ENCODE assay signal across 15 cellular contexts in the genomic region with DNA sequence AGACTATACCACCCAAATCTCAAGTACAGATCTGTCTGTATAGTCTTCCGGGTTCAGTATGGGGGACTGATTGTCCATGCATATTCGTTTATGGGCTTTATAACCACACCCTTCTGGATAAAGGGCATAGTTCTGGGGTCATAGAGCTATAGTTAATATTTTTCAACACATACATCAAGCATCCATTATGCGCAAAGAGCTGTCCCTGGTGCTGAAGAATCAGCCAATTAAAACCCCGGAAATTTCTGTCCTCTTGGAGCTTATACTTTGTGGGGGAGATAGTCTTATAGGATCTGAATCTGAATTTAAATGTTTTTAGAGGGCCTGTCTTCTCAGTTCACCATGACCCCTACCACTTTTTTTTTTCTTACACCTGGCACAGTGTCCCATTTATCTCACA.
"Had no signal": no experiment of that assay in that cellular context is flagged by ENCODE, and none has a peak within 500 bp of the region (broad histone marks: within the 10 kb centered on the region; RNA-seq: fewer than 3 reads in every experiment).

No MANE protein-coding gene starts in this region.

- H3K9me3 ChIP-seq: mucosa of descending colon, psoas muscle had no signal

- DNase-seq: activated CD4-positive, alpha-beta memory T cell treated with anti-CD3 and anti-CD28 coated beads, Interleukin-2, amount 10 ng/mL, durations not matched to agents 7 days and 5 days; activated gamma-delta T cell treated with Interleukin-2 at 50 U/mL for 16 hours; activated naive CD8-positive, alpha-beta T cell treated with anti-CD3 and anti-CD28 coated beads for 36 hours; activated T-cell treated with anti-CD3 and anti-CD28 coated beads, Interleukin-2, amount 50 U/mL, for 72 hours; anterior cingulate cortex; cerebellar nuclear complex; dermis blood vessel endothelial cell; erythroblast; hypothalamus; mucosa of descending colon; natural killer cell; psoas muscle; stimulated activated CD4-positive, alpha-beta T cell treated with anti-CD3 and anti-CD28 coated beads, Interleukin-2, amount 100 ng/mL, for 48 hours; stimulated activated naive CD4-positive, alpha-beta T cell treated with Interleukin-2 at 50 U/mL for 16 hours had no signal

- H3K27ac ChIP-seq: psoas muscle, VCaP had no signal

- H3K4me1 ChIP-seq: psoas muscle had no signal

- H3K4me3 ChIP-seq: mucosa of descending colon, psoas muscle had no signal

- ATAC-seq: activated T-cell treated with anti-CD3 and anti-CD28 coated beads, Interleukin-2, amount 50 U/mL, for 72 hours; mucosa of descending colon; natural killer cell; psoas muscle had no signal
